20 cellular contexts compared by ENCODE assay signal in the genomic region with DNA sequence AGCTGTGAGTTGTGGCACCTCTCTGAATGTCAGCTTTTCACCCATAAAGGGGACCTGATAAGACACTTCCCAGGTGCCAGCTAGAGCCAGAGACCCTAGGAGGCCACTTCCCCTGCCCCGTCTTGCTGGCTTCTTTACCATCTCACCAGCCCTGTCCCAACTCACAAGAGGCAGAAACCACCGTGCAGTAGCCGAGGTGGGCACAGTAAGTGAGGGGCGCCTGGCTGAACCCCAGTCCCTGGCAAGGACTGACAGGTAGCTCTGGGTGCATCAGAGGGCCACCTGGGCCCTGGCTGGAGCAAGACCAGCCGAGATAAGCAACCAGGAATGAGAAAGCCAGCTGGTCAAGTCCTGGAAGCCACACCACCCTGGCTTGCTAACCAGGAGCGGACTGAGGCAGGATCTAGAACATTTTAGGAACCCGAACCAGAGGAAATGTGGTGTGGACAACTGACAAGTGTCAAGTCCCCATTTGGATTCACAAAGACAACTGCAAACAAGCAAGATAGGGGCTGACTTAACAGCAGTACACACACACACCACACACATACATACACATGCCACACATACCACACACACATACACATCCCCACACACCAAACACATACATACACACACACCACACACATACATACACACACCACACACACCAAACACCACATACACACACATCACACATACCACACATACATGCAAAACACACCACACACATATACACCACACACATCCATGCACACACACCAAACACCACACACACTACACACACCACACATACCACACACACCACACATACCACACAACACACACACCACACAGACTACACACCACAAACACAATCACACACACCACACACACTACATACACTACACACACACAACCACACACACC. TPM values are rescaled to one million over a fixed set of nuclear protein-coding genes. Genes with fewer than 3 reads are reported as not detected.
DNase-seq lines count a peak whose midpoint lies in the region; ATAC-seq and TF ChIP-seq lines count a peak whose summit lies in the region.
"Had no signal": no experiment of that assay in that cellular context is flagged by ENCODE, and none has a peak within 500 bp of the region (broad histone marks: within the 10 kb centered on the region; RNA-seq: fewer than 3 reads in every experiment).

No MANE protein-coding gene starts in this region.

- peak overlapping the region; percentile 15 for H3K27ac Mint-ChIP-seq in activated B cell treated with CpG ODN at 0.5 μM for 24 hours
- H3K27ac Mint-ChIP-seq: activated CD4-positive, alpha-beta T cell treated with anti-CD3 and anti-CD28 coated beads for 36 hours; activated naive CD4-positive, alpha-beta T cell treated with anti-CD3 and anti-CD28 coated beads for 36 hours had no signal

- H3K9me3 Mint-ChIP-seq in activated B cell treated with CpG ODN at 0.5 μM for 24 hours: no peaks in the 10 kb centered on the region
- H3K9me3 Mint-ChIP-seq: activated naive CD4-positive, alpha-beta T cell treated with anti-CD3 and anti-CD28 coated beads for 36 hours had no signal

- H3K4me3 Mint-ChIP-seq in activated B cell treated with CpG ODN at 0.5 μM for 24 hours: no peak overlapping the region
- H3K4me3 Mint-ChIP-seq: activated CD4-positive, alpha-beta T cell treated with anti-CD3 and anti-CD28 coated beads for 36 hours; activated naive CD4-positive, alpha-beta T cell treated with anti-CD3 and anti-CD28 coated beads for 36 hours had no signal

- peak; percentile 1 for DNase-seq in COLO829 (ENCODE audit: low spot score)
- peak; percentile 31 for DNase-seq in GM13976 (ENCODE audit: low spot score)
- no peak for DNase-seq in activated B cell treated with CpG ODN at 0.5 μM for 24 hours
- peak; percentile 10 for DNase-seq in iPS-NIHi7 (ENCODE audit: extremely low spot score)
- no peak for DNase-seq in glomerular visceral epithelial cell (ENCODE audit: extremely low spot score)
- DNase-seq in NOMO-1 treated with dmso at 0.1 percent for 144 hours (lab: John Stamatoyannopoulos, UW; ENCODE audit: unreplicated experiment): no peak
- DNase-seq: activated CD4-positive, alpha-beta T cell treated with anti-CD3 and anti-CD28 coated beads for 36 hours; activated naive CD4-positive, alpha-beta T cell treated with anti-CD3 and anti-CD28 coated beads for 36 hours; brain microvascular endothelial cell; hypothalamus; Kasumi-1; left colon; NCI-H345; ovary; SHP77 treated with DMSO at 0.1 percent for 48 hours; stimulated activated CD4-positive, alpha-beta T cell treated with anti-CD3 and anti-CD28 coated beads, Interleukin-2, amount 100 ng/mL, for 48 hours; thyroid gland had no signal

- in situ Hi-C loops in GM13976 (cut with MboI; ENCODE audit: low sequenced_read_pairs, unreplicated experiment): no loop called here

- ATAC-seq in activated B cell treated with CpG ODN at 0.5 μM for 24 hours (ENCODE audit: low read depth) (no peak), GM18511 (IDR thresholded peaks at IDR 0.05; ENCODE audit: unreplicated experiment) (no peak), HG02870 (IDR thresholded peaks at IDR 0.05; ENCODE audit: unreplicated experiment) (no peak)
- ATAC-seq: activated CD4-positive, alpha-beta T cell treated with anti-CD3 and anti-CD28 coated beads for 36 hours; left colon had no signal

- H3K27me3 Mint-ChIP-seq in activated B cell treated with CpG ODN at 0.5 μM for 24 hours: no peaks in the 10 kb centered on the region
- H3K27me3 Mint-ChIP-seq: activated CD4-positive, alpha-beta T cell treated with anti-CD3 and anti-CD28 coated beads for 36 hours had no signal

- intact Hi-C loops in activated B cell treated with CpG ODN at 0.5 μM for 24 hours (cut with micrococcal nuclease): no loop called here

- TF ChIP-seq CTCF in GM13976 (IDR thresholded peaks at IDR 0.05; ENCODE audit: borderline replicate concordance, control extremely low read depth, extremely low read depth, insufficient read depth, missing control alignments) (no peak), activated B cell treated with CpG ODN at 0.5 μM for 24 hours (IDR thresholded peaks at IDR 0.05) (no peak)

- H3K4me1 Mint-ChIP-seq in activated B cell treated with CpG ODN at 0.5 μM for 24 hours: no peaks in the 10 kb centered on the region
- H3K4me1 Mint-ChIP-seq: activated CD4-positive, alpha-beta T cell treated with anti-CD3 and anti-CD28 coated beads for 36 hours had no signal

- no peaks in the 10 kb centered on the region for H3K36me3 Mint-ChIP-seq in activated B cell treated with CpG ODN at 0.5 μM for 24 hours (ENCODE audit: low read depth)

- CTCF ChIA-PET in activated B cell treated with CpG ODN at 0.5 μM for 24 hours (lab: Charles Lee): no interaction called here

- POLR2A ChIA-PET in activated B cell treated with CpG ODN at 0.5 μM for 24 hours (lab: Charles Lee): no interaction called here

RNA-seq across cellular contexts. Expression of a gene that starts 20.8 kb away (rescaled TPM):
- not detected in 2 replicates for total RNA-seq in activated B cell treated with CpG ODN at 0.5 μM for 24 hours
- total RNA-seq: mononuclear cell had no signal

Comparison
In these comparisons a context has a peak if more than half of its experiments do, and no peak if none do; other contexts are left out.
1. DNase-seq: peak in COLO829 (single experiment), GM13976 (single experiment) and iPS-NIHi7 (single experiment); none in activated B cell treated with CpG ODN at 0.5 μM for 24 hours (single experiment), glomerular visceral epithelial cell (single experiment) and NOMO-1 treated with dmso at 0.1 percent for 144 hours (single experiment).